In genomic region chr3:172052405-172052804, GRCh38 we compare ENCODE assay signal across 2 cellular contexts.
TF ChIP-seq lines count a peak whose summit lies in the region.

No MANE protein-coding gene starts in this region.

TF ChIP-seq in HepG2, 621 proteins besides CTCF, POLR2A, EP300 and RAD21:
- TF ChIP-seq RBM22 (optimal IDR thresholded peaks at IDR 0.05; ENCODE audit: low read length) = peak; percentile 87
- TF ChIP-seq POLR2AphosphoS2 (IDR thresholded peaks at IDR 0.05; ENCODE audit: low read depth, low read length) = peak; percentile 35; the same call in 1 of the 2 replicates
- no peak for TF ChIP-seq ZZZ3 (CRISPR knock-in tag; IDR thresholded peaks at IDR 0.05; ENCODE audit: borderline replicate concordance)
- peak; percentile 32; the same call in 1 of the 2 replicates for TF ChIP-seq PAF1 (CRISPR knock-in tag; IDR thresholded peaks at IDR 0.05)
- no peak for TF ChIP-seq ZNF530 (CRISPR knock-in tag; IDR thresholded peaks at IDR 0.05; ENCODE audit: low read depth)
- TF ChIP-seq NFKBIZ (CRISPR knock-in tag; IDR thresholded peaks at IDR 0.05) = no peak

TF ChIP-seq in SK-N-SH treated with all-trans-retinoic acid at 6 μM for 48 hours, 23 proteins besides CTCF, POLR2A, EP300 and RAD21:
- TF ChIP-seq ZFP30 (CRISPR knock-in tag; IDR thresholded peaks at IDR 0.05) (no peak), ARNTL (CRISPR knock-in tag; IDR thresholded peaks at IDR 0.05; ENCODE audit: borderline replicate concordance, low read depth) (no peak), CSRNP3 (CRISPR knock-in tag; IDR thresholded peaks at IDR 0.05) (no peak), ZC3H10 (CRISPR knock-in tag; IDR thresholded peaks at IDR 0.05) (no peak), POU6F1 (CRISPR knock-in tag; IDR thresholded peaks at IDR 0.05; ENCODE audit: borderline replicate concordance, low read depth) (no peak), SNAI2 (CRISPR knock-in tag; IDR thresholded peaks at IDR 0.05) (no peak), TSHZ2 (CRISPR knock-in tag; IDR thresholded peaks at IDR 0.05) (no peak), OSR1 (CRISPR knock-in tag; IDR thresholded peaks at IDR 0.05) (no peak), TOX (CRISPR knock-in tag; IDR thresholded peaks at IDR 0.05; ENCODE audit: borderline replicate concordance) (no peak), PATZ1 (CRISPR knock-in tag; IDR thresholded peaks at IDR 0.05; ENCODE audit: borderline replicate concordance) (no peak)
